ENCODE assay signal across 8 cellular contexts in genomic region chr20:4038047-4038459, GRCh38. TPM values are rescaled to one million over a fixed set of nuclear protein-coding genes. Genes with fewer than 3 reads are reported as not detected.
A peak's percentile ranks its signal among the peaks of the same experiment; 100 is the strongest.
DNase-seq lines count a peak whose midpoint lies in the region; ATAC-seq and TF ChIP-seq lines count a peak whose summit lies in the region.

No MANE protein-coding gene starts in this region.

- peak overlapping the region; percentile 67 for H3K27ac ChIP-seq in CD4-positive, CD25-positive, alpha-beta regulatory T cell (ENCODE audit: insufficient read depth, low read length, poor library complexity, severe bottlenecking)
- H3K27ac ChIP-seq in SK-N-SH (ENCODE audit: low read depth in 2 of 2, low read length in 1 of 2): no peak overlapping the region

- TF ChIP-seq RAD21 in SK-N-SH (IDR thresholded peaks at IDR 0.05; ENCODE audit: low read length): no peak

- CTCF ChIA-PET in SK-N-SH (lab: Yijun Ruan, JAX): interaction anchor here (1.4 kb wide), 1 partner anchor 47 kb away, joined by 3 read pairs; no protein-coding TSS in a partner anchor

- H3K36me3 ChIP-seq in CD4-positive, CD25-positive, alpha-beta regulatory T cell (ENCODE audit: control insufficient read depth, insufficient read depth, low read length): no peaks in the 10 kb centered on the region
- H3K36me3 ChIP-seq in SK-N-SH (replicated peaks in 1 of 2; ENCODE audit: control insufficient read depth in 1 of 2, insufficient read depth in 2 of 2, low read length in 1 of 2): no peaks in the 10 kb centered on the region

- 79% methylated on average over 8 of the region's 8 CpGs for WGBS in SK-N-SH (ENCODE audit: low lambda C conversion rate)

- H3K4me2 ChIP-seq in SK-N-SH: no peak overlapping the region

- peak overlapping the region; percentile 16 to 87 (median 82) for H3K4me3 Mint-ChIP-seq in CD4-positive, CD25-positive, alpha-beta regulatory T cell
- peak overlapping the region; percentile 86 for H3K4me3 Mint-ChIP-seq in activated naive CD4-positive, alpha-beta T cell treated with anti-CD3 and anti-CD28 coated beads, Interleukin-2, amount 50 U/mL, for 24 hours

- no peaks in the 10 kb centered on the region for H4K20me1 ChIP-seq in SK-N-SH (ENCODE audit: insufficient read depth)

- peaks cover 0 to 20% (median 9%) of the 10 kb centered on the region in 4 donors for H3K4me1 Mint-ChIP-seq in CD4-positive, CD25-positive, alpha-beta regulatory T cell
- H3K4me1 Mint-ChIP-seq in activated naive CD4-positive, alpha-beta T cell treated with anti-CD3 and anti-CD28 coated beads, Interleukin-2, amount 50 U/mL, for 24 hours: peaks cover 17% of the 10 kb centered on the region

- H3K36me3 Mint-ChIP-seq in CD4-positive, CD25-positive, alpha-beta regulatory T cell: no peaks in the 10 kb centered on the region
- peaks cover 2% of the 10 kb centered on the region for H3K36me3 Mint-ChIP-seq in activated naive CD4-positive, alpha-beta T cell treated with anti-CD3 and anti-CD28 coated beads, Interleukin-2, amount 50 U/mL, for 24 hours

- peaks cover 16% of the 10 kb centered on the region for H3K4me1 ChIP-seq in CD4-positive, CD25-positive, alpha-beta regulatory T cell (ENCODE audit: control insufficient read depth, insufficient read depth, low read length, poor library complexity, severe bottlenecking)
- H3K4me1 ChIP-seq in SK-N-SH (ENCODE audit: control insufficient read depth in 1 of 2, insufficient read depth in 2 of 2, low read depth in 1 of 2, low read length in 1 of 2): peaks cover 0 to 10% of the 10 kb centered on the region in 2 experiments; a peak in 1 of 4 replicates

- DNase-seq in CD4-positive, CD25-positive, alpha-beta regulatory T cell: peak; percentile 53 to 99 (median 89)
- no peak for DNase-seq in SK-N-SH
- peak; percentile 49 for DNase-seq in iPS-NIHi11 (ENCODE audit: low spot score)
- DNase-seq in stimulated activated CD4-positive, alpha-beta T cell treated with anti-CD3 and anti-CD28 coated beads, Interleukin-2, amount 100 ng/mL, for 48 hours: peak; percentile 53 to 56
- no peak for DNase-seq in cortex of kidney (lab: John Stamatoyannopoulos, UW)

- no peaks in the 10 kb centered on the region for H3K27me3 ChIP-seq in CD4-positive, CD25-positive, alpha-beta regulatory T cell (ENCODE audit: control insufficient read depth, insufficient read depth, low read length)
- H3K27me3 ChIP-seq in SK-N-SH (ENCODE audit: insufficient read depth): no peaks in the 10 kb centered on the region

- H3K9me3 Mint-ChIP-seq in CD4-positive, CD25-positive, alpha-beta regulatory T cell: no peaks in the 10 kb centered on the region
- H3K9me3 Mint-ChIP-seq in activated naive CD4-positive, alpha-beta T cell treated with anti-CD3 and anti-CD28 coated beads, Interleukin-2, amount 50 U/mL, for 24 hours: no peaks in the 10 kb centered on the region

- ATAC-seq in CD4-positive, CD25-positive, alpha-beta regulatory T cell (ENCODE audit: low read depth in 2 of 2): peak; percentile 100
- ATAC-seq in GM19438 (IDR thresholded peaks at IDR 0.05; ENCODE audit: low read depth, unreplicated experiment) (peak; percentile 98), HG03469 (IDR thresholded peaks at IDR 0.05; ENCODE audit: unreplicated experiment) (peak; percentile 82)

- H3F3A ChIP-seq in SK-N-SH (replicated peaks; ENCODE audit: insufficient read depth): no peaks in the 10 kb centered on the region

- TF ChIP-seq CTCF in SK-N-SH (IDR thresholded peaks at IDR 0.05): no peak

- POLR2A ChIA-PET in SK-N-SH (lab: Yijun Ruan, JAX): no interaction called here

- no peak for TF ChIP-seq EP300 in SK-N-SH (IDR thresholded peaks at IDR 0.05; ENCODE audit: borderline replicate concordance in 1 of 2, low read depth in 1 of 2, low read length in 1 of 2)

- peak overlapping the region; percentile 93 to 98 (median 95) for H3K27ac Mint-ChIP-seq in CD4-positive, CD25-positive, alpha-beta regulatory T cell
- peak overlapping the region; percentile 100 for H3K27ac Mint-ChIP-seq in activated naive CD4-positive, alpha-beta T cell treated with anti-CD3 and anti-CD28 coated beads, Interleukin-2, amount 50 U/mL, for 24 hours

- H3K9me3 ChIP-seq in CD4-positive, CD25-positive, alpha-beta regulatory T cell (ENCODE audit: control insufficient read depth in 2 of 2, low read length in 2 of 2): no peaks in the 10 kb centered on the region
- H3K9me3 ChIP-seq in SK-N-SH: no peaks in the 10 kb centered on the region

- no peaks in the 10 kb centered on the region for H3K9me2 ChIP-seq in SK-N-SH

- H2AFZ ChIP-seq in SK-N-SH (ENCODE audit: low read depth): 0 out of 2 replicates have a peak overlapping the region, but pooled peaks have one; percentile 38

- H3K27me3 Mint-ChIP-seq in CD4-positive, CD25-positive, alpha-beta regulatory T cell: no peaks in the 10 kb centered on the region
- H3K27me3 Mint-ChIP-seq in activated naive CD4-positive, alpha-beta T cell treated with anti-CD3 and anti-CD28 coated beads, Interleukin-2, amount 50 U/mL, for 24 hours: no peaks in the 10 kb centered on the region

- no peak overlapping the region for H3K9ac ChIP-seq in SK-N-SH

- H3K79me2 ChIP-seq in SK-N-SH (ENCODE audit: insufficient read depth): no peaks in the 10 kb centered on the region

- peak overlapping the region; percentile 70 for H3K4me3 ChIP-seq in CD4-positive, CD25-positive, alpha-beta regulatory T cell (ENCODE audit: low read depth, low read length)
- no peak overlapping the region for H3K4me3 ChIP-seq in SK-N-SH (ENCODE audit: low read depth in 2 of 2, low read length in 1 of 2)

TF ChIP-seq in SK-N-SH, 30 proteins besides CTCF, POLR2A, EP300 and RAD21:
- TF ChIP-seq FOXJ3 (CRISPR knock-in tag; IDR thresholded peaks at IDR 0.05) (no peak), SIN3A (IDR thresholded peaks at IDR 0.05; ENCODE audit: borderline replicate concordance, low read depth, low read length) (no peak), USF2 (IDR thresholded peaks at IDR 0.05; ENCODE audit: borderline replicate concordance, low read depth, low read length) (no peak), GATA2 (CRISPR knock-in tag; IDR thresholded peaks at IDR 0.05) (no peak), RFX5 (IDR thresholded peaks at IDR 0.05; ENCODE audit: low read length) (no peak), ZBTB33 (IDR thresholded peaks at IDR 0.05; ENCODE audit: borderline replicate concordance, low read depth) (no peak), TEAD4 (IDR thresholded peaks at IDR 0.05; ENCODE audit: borderline replicate concordance, insufficient read depth) (no peak), YY1 (IDR thresholded peaks at IDR 0.05; ENCODE audit: low read depth) (peak; percentile 39; the same call in 1 of the 2 replicates)
- TF ChIP-seq, protein P1, sequence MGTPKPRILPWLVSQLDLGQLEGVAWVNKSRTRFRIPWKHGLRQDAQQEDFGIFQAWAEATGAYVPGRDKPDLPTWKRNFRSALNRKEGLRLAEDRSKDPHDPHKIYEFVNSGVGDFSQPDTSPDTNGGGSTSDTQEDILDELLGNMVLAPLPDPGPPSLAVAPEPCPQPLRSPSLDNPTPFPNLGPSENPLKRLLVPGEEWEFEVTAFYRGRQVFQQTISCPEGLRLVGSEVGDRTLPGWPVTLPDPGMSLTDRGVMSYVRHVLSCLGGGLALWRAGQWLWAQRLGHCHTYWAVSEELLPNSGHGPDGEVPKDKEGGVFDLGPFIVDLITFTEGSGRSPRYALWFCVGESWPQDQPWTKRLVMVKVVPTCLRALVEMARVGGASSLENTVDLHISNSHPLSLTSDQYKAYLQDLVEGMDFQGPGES (IDR thresholded peaks at IDR 0.05; ENCODE audit: low read depth, low read length): no peak

RNA-seq across cellular contexts. Expression of gene RNF24, which starts 22.7 kb away (rescaled TPM):
- 6.9 TPM for total RNA-seq in CD4-positive, CD25-positive, alpha-beta regulatory T cell
- polyA plus RNA-seq in CD4-positive, CD25-positive, alpha-beta regulatory T cell: 1 to 10 TPM; 4.6 to 8.9 (median 7.6) TPM
- polyA plus RNA-seq in SK-N-SH (2012; rRNA removed): 6.9 and 7.9 TPM in 2 replicates
- polyA plus RNA-seq in SK-N-SH (2012; cell fraction: cytosol; rRNA removed): 7.3 and 8.1 TPM in 2 replicates
- 9.7 and 9.9 TPM in 2 replicates for polyA plus RNA-seq in SK-N-SH (2012; cell fraction: nucleus; rRNA removed)

Comparison
In these comparisons a context has a peak if more than half of its experiments do, and no peak if none do; other contexts are left out.
1. DNase-seq: peak in CD4-positive, CD25-positive, alpha-beta regulatory T cell (3 of 3), iPS-NIHi11 (single experiment) and stimulated activated CD4-positive, alpha-beta T cell treated with anti-CD3 and anti-CD28 coated beads, Interleukin-2, amount 100 ng/mL, for 48 hours (2 of 2); none in SK-N-SH (single experiment) and cortex of kidney (single experiment).
2. Peak in every context shown above with its lines, with median percentiles within 50 percentile points of each other: ATAC-seq.